In the genomic region with DNA sequence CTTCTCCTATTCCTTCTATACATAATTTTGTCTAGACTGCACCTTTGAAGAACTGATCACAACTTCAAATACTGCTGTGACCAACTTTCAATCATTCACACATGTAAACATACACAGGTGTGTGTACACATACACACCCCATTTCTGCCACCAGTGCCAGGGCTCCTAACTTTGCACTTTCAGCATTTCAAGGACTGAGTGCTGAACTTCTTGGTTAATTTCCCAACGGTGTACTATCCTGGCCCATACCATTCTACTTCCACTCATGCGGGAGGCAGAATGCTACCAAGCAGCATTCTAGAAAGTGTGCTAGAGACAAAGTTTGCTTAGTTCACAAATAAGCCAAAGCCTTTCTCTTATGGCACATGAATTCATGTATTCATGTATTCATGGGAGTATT, we compare ENCODE assay signal across 1 cellular context.
TF ChIP-seq lines count a peak whose summit lies in the region.

No MANE protein-coding gene starts in this region.

TF ChIP-seq in IMR-90, 13 proteins besides CTCF, POLR2A, EP300 and RAD21:
- no peak for TF ChIP-seq RCOR1 (IDR thresholded peaks at IDR 0.05; ENCODE audit: insufficient replicate concordance, low read length)
- no peak for TF ChIP-seq RFX5 (IDR thresholded peaks at IDR 0.05; ENCODE audit: low read depth, low read length)
- TF ChIP-seq MAFK (IDR thresholded peaks at IDR 0.05; ENCODE audit: low read depth, low read length), result no peak
- TF ChIP-seq, protein P1, sequence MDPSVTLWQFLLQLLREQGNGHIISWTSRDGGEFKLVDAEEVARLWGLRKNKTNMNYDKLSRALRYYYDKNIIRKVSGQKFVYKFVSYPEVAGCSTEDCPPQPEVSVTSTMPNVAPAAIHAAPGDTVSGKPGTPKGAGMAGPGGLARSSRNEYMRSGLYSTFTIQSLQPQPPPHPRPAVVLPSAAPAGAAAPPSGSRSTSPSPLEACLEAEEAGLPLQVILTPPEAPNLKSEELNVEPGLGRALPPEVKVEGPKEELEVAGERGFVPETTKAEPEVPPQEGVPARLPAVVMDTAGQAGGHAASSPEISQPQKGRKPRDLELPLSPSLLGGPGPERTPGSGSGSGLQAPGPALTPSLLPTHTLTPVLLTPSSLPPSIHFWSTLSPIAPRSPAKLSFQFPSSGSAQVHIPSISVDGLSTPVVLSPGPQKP (IDR thresholded peaks at IDR 0.05; ENCODE audit: borderline replicate concordance, low read depth, low read length), result no peak
- no peak for TF ChIP-seq BHLHE40 (IDR thresholded peaks at IDR 0.05; ENCODE audit: low read depth, low read length)
- no peak for TF ChIP-seq MAZ (IDR thresholded peaks at IDR 0.05; ENCODE audit: borderline replicate concordance, low read depth, low read length)
- TF ChIP-seq CHD1 (IDR thresholded peaks at IDR 0.05; ENCODE audit: low read depth, low read length), result no peak
- TF ChIP-seq CEBPB (IDR thresholded peaks at IDR 0.05; ENCODE audit: low read depth, low read length), result no peak
- no peak for TF ChIP-seq SMC3 (IDR thresholded peaks at IDR 0.05; ENCODE audit: low read depth, low read length)
- no peak for TF ChIP-seq MXI1 (IDR thresholded peaks at IDR 0.05; ENCODE audit: borderline replicate concordance, low read depth, low read length)
- TF ChIP-seq FOS (IDR thresholded peaks at IDR 0.05; ENCODE audit: low read depth, low read length), result no peak
- TF ChIP-seq, protein P2, sequence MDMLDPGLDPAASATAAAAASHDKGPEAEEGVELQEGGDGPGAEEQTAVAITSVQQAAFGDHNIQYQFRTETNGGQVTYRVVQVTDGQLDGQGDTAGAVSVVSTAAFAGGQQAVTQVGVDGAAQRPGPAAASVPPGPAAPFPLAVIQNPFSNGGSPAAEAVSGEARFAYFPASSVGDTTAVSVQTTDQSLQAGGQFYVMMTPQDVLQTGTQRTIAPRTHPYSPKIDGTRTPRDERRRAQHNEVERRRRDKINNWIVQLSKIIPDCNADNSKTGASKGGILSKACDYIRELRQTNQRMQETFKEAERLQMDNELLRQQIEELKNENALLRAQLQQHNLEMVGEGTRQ (IDR thresholded peaks at IDR 0.05; ENCODE audit: low read depth, low read length), result no peak
- TF ChIP-seq NFE2L2 (IDR thresholded peaks at IDR 0.05; ENCODE audit: low read depth, low read length), result no peak
